In genomic region chr10:6980353-6980752, GRCh38 we compare ENCODE assay signal across 1 cellular context.
TF ChIP-seq lines count a peak whose summit lies in the region.

No MANE protein-coding gene starts in this region.

TF ChIP-seq in K562, 482 proteins besides CTCF, POLR2A, EP300 and RAD21 (continued from another document):
- no peak for TF ChIP-seq AFF4 (CRISPR knock-in tag; IDR thresholded peaks at IDR 0.05)
- no peak for TF ChIP-seq RNF2 (IDR thresholded peaks at IDR 0.05)
